8 cellular contexts compared by ENCODE assay signal in genomic region chr16:15642557-15643452, GRCh38. TPM values are rescaled to one million over a fixed set of nuclear protein-coding genes. Genes with fewer than 3 reads are reported as not detected.
DNase-seq lines count a peak whose midpoint lies in the region; ATAC-seq and TF ChIP-seq lines count a peak whose summit lies in the region.

Gene MARF1, minus strand, starts transcription at chr16:15643154. Its CDS starts 3,921 bp downstream, at chr16:15639233.

- peak within 1 kb of the TSS; percentile 89 to 94 for H3K4me3 ChIP-seq in prostate gland

- H3K27ac ChIP-seq in prostate gland = peak within 1 kb of the TSS; percentile 99

- H3K4me1 Mint-ChIP-seq in T-helper 1 cell treated with Interleukin-12 subunit alpha and Interleukin-12 subunit beta and Interleukin-4 antibody, amounts not matched to agents 30 μg/mL and 1 μg/mL, for 36 hours (ENCODE audit: low read depth) = peaks cover 42% of the 10 kb centered on the region

- peaks cover 6% of the 10 kb centered on the region for H3K4me1 ChIP-seq in prostate gland (replicated peaks)

- peak; percentile 99 for TF ChIP-seq POLR2A in prostate gland (IDR thresholded peaks at IDR 0.05)

- no peaks in the 10 kb centered on the region for H3K9me3 Mint-ChIP-seq in T-helper 1 cell treated with Interleukin-12 subunit alpha and Interleukin-12 subunit beta and Interleukin-4 antibody, amounts not matched to agents 30 μg/mL and 1 μg/mL, for 36 hours

- H3K36me3 ChIP-seq in prostate gland = no peaks in the 10 kb centered on the region

- ATAC-seq in HG02885 (IDR thresholded peaks at IDR 0.05; ENCODE audit: poor library complexity, unreplicated experiment) = peak; percentile 59
- peak; percentile 99 for ATAC-seq in left cardiac atrium

- H3K9me3 ChIP-seq in prostate gland = no peaks in the 10 kb centered on the region

- WGBS in prostate gland = under 1% methylated on average over 61 of the region's 63 CpGs

- in situ Hi-C loops in GM13976 (cut with MboI; ENCODE audit: low sequenced_read_pairs, unreplicated experiment) = no loop called here

- intact Hi-C loops in left cardiac atrium (cut with DNase I) = loop anchor here in 1 of 2 donors (10.0 kb wide), 1 partner anchor 218 kb away; no protein-coding TSS in a partner anchor
- intact Hi-C loops in prostate gland (cut with DNase I) = no loop called here

- no peaks in the 10 kb centered on the region for H3K27me3 ChIP-seq in prostate gland (replicated peaks; ENCODE audit: insufficient read depth)

- peak; percentile 91 for DNase-seq in GM13976 (ENCODE audit: low spot score)
- peak; percentile 70 for DNase-seq in NCI-H1694 treated with DMSO at 0.1 percent for 48 hours (lab: John Stamatoyannopoulos, UW)
- peak; percentile 95 for DNase-seq in amniotic stem cell (lab: John Stamatoyannopoulos, UW)
- DNase-seq in left cardiac atrium = peak; percentile 99
- DNase-seq in prostate gland (ENCODE audit: low spot score) = peak; percentile 98
- peak; percentile 99 for DNase-seq in ureter (ENCODE audit: low spot score)

- TF ChIP-seq CTCF in GM13976 (IDR thresholded peaks at IDR 0.05; ENCODE audit: borderline replicate concordance, control extremely low read depth, extremely low read depth, insufficient read depth, missing control alignments) (peak; percentile 57), prostate gland (IDR thresholded peaks at IDR 0.05) (peak in 2 of 4 experiments; percentile 20 to 44)

- H3K27me3 Mint-ChIP-seq in T-helper 1 cell treated with Interleukin-12 subunit alpha and Interleukin-12 subunit beta and Interleukin-4 antibody, amounts not matched to agents 30 μg/mL and 1 μg/mL, for 36 hours (ENCODE audit: low read depth) = no peaks in the 10 kb centered on the region

- peaks cover 20% of the 10 kb centered on the region for H3K36me3 Mint-ChIP-seq in T-helper 1 cell treated with Interleukin-12 subunit alpha and Interleukin-12 subunit beta and Interleukin-4 antibody, amounts not matched to agents 30 μg/mL and 1 μg/mL, for 36 hours (ENCODE audit: low read depth)

- peak within 1 kb of the TSS; percentile 90 for H3K4me3 Mint-ChIP-seq in T-helper 1 cell treated with Interleukin-12 subunit alpha and Interleukin-12 subunit beta and Interleukin-4 antibody, amounts not matched to agents 30 μg/mL and 1 μg/mL, for 36 hours

- peak within 1 kb of the TSS; percentile 98 for H3K27ac Mint-ChIP-seq in T-helper 1 cell treated with Interleukin-12 subunit alpha and Interleukin-12 subunit beta and Interleukin-4 antibody, amounts not matched to agents 30 μg/mL and 1 μg/mL, for 36 hours

RNA-seq across cellular contexts. Expression of gene MARF1, which starts in this region (rescaled TPM):
- 10 to 100 TPM; 39.5 to 50.9 TPM for total RNA-seq in left cardiac atrium
- 10 to 100 TPM; 33.3 to 54.2 TPM for total RNA-seq in prostate gland
- 98.3 TPM for total RNA-seq in ureter

Comparison
In these comparisons a context has a peak if more than half of its experiments do, and no peak if none do; other contexts are left out.
1. Peak in every context shown above with its lines: DNase-seq, ATAC-seq, H3K4me3 ChIP-seq and H3K27ac ChIP-seq.